ENCODE assay signal across 15 cellular contexts in the genomic region with DNA sequence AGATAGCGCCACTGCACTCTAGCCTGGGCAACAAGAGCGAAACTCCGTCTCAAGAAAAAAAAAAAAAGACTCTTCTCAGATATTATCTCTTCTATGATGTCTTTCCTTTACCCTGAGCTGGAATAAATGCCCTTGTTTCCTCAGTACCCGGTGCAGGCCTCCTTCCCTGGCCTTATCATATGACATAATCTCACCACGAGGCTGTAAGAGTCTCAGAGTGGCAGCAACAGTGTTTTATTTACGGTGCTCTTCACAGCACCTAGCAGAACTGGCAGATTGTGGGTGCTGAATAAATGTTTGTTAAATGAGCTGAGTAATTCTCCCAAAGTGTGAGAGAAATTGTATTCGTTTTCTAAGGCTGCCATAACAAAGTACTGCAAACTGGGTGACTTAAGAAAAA.
DNase-seq lines count a peak whose midpoint lies in the region; ATAC-seq and TF ChIP-seq lines count a peak whose summit lies in the region.
"Had no signal": no experiment of that assay in that cellular context is flagged by ENCODE, and none has a peak within 500 bp of the region (broad histone marks: within the 10 kb centered on the region; RNA-seq: fewer than 3 reads in every experiment).

No MANE protein-coding gene starts in this region.

- intact Hi-C loops in mucosa of descending colon (cut with DNase I, micrococcal nuclease), result no loop called here
- intact Hi-C loops in Right ventricle myocardium inferior (cut with DNase I), result no loop called here

- in situ Hi-C loops in astrocyte of the spinal cord (cut with HindIII; ENCODE audit: low sequenced_read_pairs), result no loop called here

- peaks cover 12 to 19% (median 15%) of the 10 kb centered on the region in 3 donors for H3K4me1 Mint-ChIP-seq in CD8-positive, alpha-beta memory T cell

- peaks cover 0 to 14% (median 0%) of the 10 kb centered on the region in 3 donors for H3K36me3 Mint-ChIP-seq in CD8-positive, alpha-beta memory T cell

- no peaks in the 10 kb centered on the region for H3K27me3 Mint-ChIP-seq in CD8-positive, alpha-beta memory T cell

- peaks cover 7% of the 10 kb centered on the region for H3K4me1 ChIP-seq in CD8-positive, alpha-beta memory T cell (ENCODE audit: insufficient read depth, low read length)
- peaks cover 6% of the 10 kb centered on the region for H3K4me1 ChIP-seq in mucosa of descending colon (ENCODE audit: low read depth)

- no peaks in the 10 kb centered on the region for H3K9me3 ChIP-seq in CD8-positive, alpha-beta memory T cell (ENCODE audit: low read length)
- no peaks in the 10 kb centered on the region for H3K9me3 ChIP-seq in mucosa of descending colon
- H3K9me3 ChIP-seq: pancreas had no signal

- ATAC-seq in mucosa of descending colon, result peak; percentile 39
- no peak for ATAC-seq in GM21576 (IDR thresholded peaks at IDR 0.05; ENCODE audit: unreplicated experiment)
- ATAC-seq in Right ventricle myocardium inferior, result no peak

- H3K9me3 Mint-ChIP-seq in CD8-positive, alpha-beta memory T cell, result peaks cover 0 to 7% (median 0%) of the 10 kb centered on the region in 5 donors

- peak overlapping the region in 7 of 8 donors; percentile 44 to 91 (median 75) for H3K27ac Mint-ChIP-seq in CD8-positive, alpha-beta memory T cell

- POLR2A ChIA-PET in CD8-positive, alpha-beta memory T cell (lab: Charles Lee), result no interaction called here

- no peaks in the 10 kb centered on the region for H3K27me3 ChIP-seq in CD8-positive, alpha-beta memory T cell (ENCODE audit: insufficient read depth, low read length, poor library complexity, severe bottlenecking)
- H3K27me3 ChIP-seq: cardiac muscle cell, pancreas had no signal

- CTCF ChIA-PET in CD8-positive, alpha-beta memory T cell (lab: Charles Lee), result interaction anchor here (1.0 kb wide), 1 partner anchor 8 kb away, joined by 3 read pairs; no protein-coding TSS in a partner anchor

- no peaks in the 10 kb centered on the region for H3K36me3 ChIP-seq in CD8-positive, alpha-beta memory T cell (ENCODE audit: insufficient read depth, low read length)
- no peaks in the 10 kb centered on the region for H3K36me3 ChIP-seq in mucosa of descending colon (ENCODE audit: low read depth)
- H3K36me3 ChIP-seq: cardiac muscle cell, pancreas had no signal

- H3K4me3 ChIP-seq in CD8-positive, alpha-beta memory T cell (ENCODE audit: low read length), result no peak overlapping the region
- H3K4me3 ChIP-seq in astrocyte of the spinal cord (ENCODE audit: low read depth, low read length) (no peak overlapping the region), mucosa of descending colon (no peak overlapping the region)
- H3K4me3 ChIP-seq: cardiac muscle cell, pancreas had no signal

- peak in 1 of 5 donors; percentile 14 for DNase-seq in CD8-positive, alpha-beta memory T cell
- peak; percentile 68 for DNase-seq in NCI-H2029 (lab: John Stamatoyannopoulos, UW)
- DNase-seq in astrocyte of the spinal cord (ENCODE audit: low read depth, low spot score), result peak; percentile 39
- DNase-seq in mucosa of descending colon, result no peak
- no peak for DNase-seq in DMS 273 (lab: John Stamatoyannopoulos, UW; ENCODE audit: unreplicated experiment)
- DNase-seq in NK-92 treated with Interleukin-12 subunit alpha and Interleukin-12 subunit beta, amount 100 ng/mL, for 24 hours (lab: John Stamatoyannopoulos, UW), result no peak
- no peak for DNase-seq in Right ventricle myocardium inferior (ENCODE audit: missing footprints)
- DNase-seq: activated T-cell treated with anti-CD3 and anti-CD28 coated beads for 4 hours, left cardiac atrium, NCI-H1105 treated with DMSO at 0.1 percent for 48 hours, pancreas, RPMI8226, substantia nigra had no signal

- no peak for TF ChIP-seq CTCF in astrocyte of the spinal cord (IDR thresholded peaks at IDR 0.05; ENCODE audit: low read depth, low read length)
- TF ChIP-seq CTCF in mucosa of descending colon (IDR thresholded peaks at IDR 0.05), result no peak

- no peak overlapping the region for H3K27ac ChIP-seq in CD8-positive, alpha-beta memory T cell (ENCODE audit: low read depth, low read length)
- H3K27ac ChIP-seq: cardiac muscle cell, pancreas had no signal

- peak overlapping the region in 3 of 7 donors; percentile 3 to 33 (median 5) for H3K4me3 Mint-ChIP-seq in CD8-positive, alpha-beta memory T cell

Comparison
In these comparisons a context has a peak if more than half of its experiments do, and no peak if none do; other contexts are left out.
1. DNase-seq: peak in NCI-H2029 (single experiment) and astrocyte of the spinal cord (single experiment); none in mucosa of descending colon (0 of 3), DMS 273 (single experiment), NK-92 treated with Interleukin-12 subunit alpha and Interleukin-12 subunit beta, amount 100 ng/mL, for 24 hours (single experiment) and Right ventricle myocardium inferior (single experiment).